8 cellular contexts compared by ENCODE assay signal in genomic region chr22:41197046-41197807, GRCh38. TPM values are rescaled to one million over a fixed set of nuclear protein-coding genes. Genes with fewer than 3 reads are reported as not detected.
DNase-seq lines count a peak whose midpoint lies in the region; ATAC-seq, FAIRE-seq and TF ChIP-seq lines count a peak whose summit lies in the region.

No MANE protein-coding gene starts in this region.

- H3K4me1 ChIP-seq in DOHH2 (ENCODE audit: control insufficient read depth, low read length) (peaks cover 16% of the 10 kb centered on the region), ovary (ENCODE audit: insufficient read depth) (peaks cover 4% of the 10 kb centered on the region), thyroid gland (peaks cover 13 to 17% of the 10 kb centered on the region in 2 donors)

- H3K9me3 ChIP-seq in DOHH2 (ENCODE audit: control insufficient read depth, insufficient read depth, low read length) (no peaks in the 10 kb centered on the region), ovary (no peaks in the 10 kb centered on the region), thyroid gland (no peaks in the 10 kb centered on the region)

- peak overlapping the region in 1 of 2 donors; percentile 56 for H3K27ac Mint-ChIP-seq in activated naive CD4-positive, alpha-beta T cell treated with anti-CD3 and anti-CD28 coated beads, Interleukin-2, amount 50 U/mL, for 72 hours

- no peaks in the 10 kb centered on the region for H4K20me1 ChIP-seq in DOHH2 (ENCODE audit: control insufficient read depth, insufficient read depth, low read depth, low read length)

- H3K9me3 Mint-ChIP-seq in activated naive CD4-positive, alpha-beta T cell treated with anti-CD3 and anti-CD28 coated beads, Interleukin-2, amount 50 U/mL, for 72 hours, result no peaks in the 10 kb centered on the region

- WGBS in ovary, 3 donors, result 0% methylated on average over 55 to 82 of the region's 82 CpGs
- 0 to 1% methylated on average over 18 to 25 of the region's 82 CpGs for WGBS in thyroid gland, 2 donors

- H3K4me2 ChIP-seq in DOHH2 (ENCODE audit: low read length), result peak overlapping the region; percentile 86

- peaks cover 3% of the 10 kb centered on the region; the same call in 1 of the 2 replicates for H3F3A ChIP-seq in DOHH2 (ENCODE audit: control insufficient read depth, insufficient read depth)

- TF ChIP-seq EP300 in ovary (IDR thresholded peaks at IDR 0.05), result no peak

- H3K27ac ChIP-seq in DOHH2 (ENCODE audit: low read depth, low read length) (peak overlapping the region; percentile 24; the same call in 1 of the 2 replicates), ovary (peak overlapping the region in 1 of 2 donors; percentile 35), thyroid gland (peak overlapping the region in 1 of 3 donors; percentile 15)

- TF ChIP-seq CTCF in DOHH2 (IDR thresholded peaks at IDR 0.05; ENCODE audit: low read depth, low read length, poor library complexity, severe bottlenecking) (no peak), ovary (IDR thresholded peaks at IDR 0.05) (peak in 1 of 3 donors; percentile 58), thyroid gland (IDR thresholded peaks at IDR 0.05) (peak in 2 of 6 experiments; percentile 14 to 16)

- no peaks in the 10 kb centered on the region for H3K79me2 ChIP-seq in DOHH2 (ENCODE audit: control insufficient read depth, low read length)

- H3K4me3 ChIP-seq in DOHH2 (ENCODE audit: low read length), result peak overlapping the region; percentile 93
- peak overlapping the region; percentile 57 for H3K4me3 ChIP-seq in ovary
- peak overlapping the region; percentile 35 to 80 (median 60) for H3K4me3 ChIP-seq in thyroid gland (replicated peaks in 1 of 3)

- H3K27me3 ChIP-seq in DOHH2 (ENCODE audit: control insufficient read depth, low read length) (peaks cover 15% of the 10 kb centered on the region), ovary (no peaks in the 10 kb centered on the region), thyroid gland (no peaks in the 10 kb centered on the region)

- TF ChIP-seq POLR2A in H54 (IDR thresholded peaks at IDR 0.05; ENCODE audit: low read depth, low read length), result no peak
- TF ChIP-seq POLR2A in ovary (IDR thresholded peaks at IDR 0.05), result no peak
- TF ChIP-seq POLR2A in thyroid gland (IDR thresholded peaks at IDR 0.05), result peak in 1 of 2 donors; percentile 51

- no peaks in the 10 kb centered on the region for H3K36me3 Mint-ChIP-seq in activated naive CD4-positive, alpha-beta T cell treated with anti-CD3 and anti-CD28 coated beads, Interleukin-2, amount 50 U/mL, for 72 hours

- peak; percentile 87 to 88 for ATAC-seq in activated naive CD4-positive, alpha-beta T cell treated with anti-CD3 and anti-CD28 coated beads, Interleukin-2, amount 50 U/mL, for 72 hours
- ATAC-seq in Right ventricle myocardium superior (ENCODE audit: poor library complexity), result peak; percentile 96

- intact Hi-C loops in Right ventricle myocardium superior (cut with DNase I), result loop anchor here (5.0 kb wide), 1 partner anchor 90 kb away; the partner anchor contains the start of gene RANGAP1
- intact Hi-C loops in ovary (cut with DNase I), result no loop called here
- intact Hi-C loops in thyroid gland (cut with DNase I), result no loop called here

- no peaks in the 10 kb centered on the region for H3K36me3 ChIP-seq in DOHH2 (ENCODE audit: control insufficient read depth, low read length)
- no peaks in the 10 kb centered on the region for H3K36me3 ChIP-seq in ovary
- no peaks in the 10 kb centered on the region for H3K36me3 ChIP-seq in thyroid gland

- no peaks in the 10 kb centered on the region for H3K9me2 ChIP-seq in DOHH2 (replicated peaks; ENCODE audit: control insufficient read depth, low read length)

- FAIRE-seq in H54 (lab: Jason Lieb, UNC), result no peak

- DNase-seq in H54 (ENCODE audit: insufficient read length, low spot score), result peak; percentile 73
- DNase-seq in M059J (ENCODE audit: low read depth), result peak; percentile 59
- DNase-seq in SKM-1 (lab: John Stamatoyannopoulos, UW; ENCODE audit: unreplicated experiment), result peak; percentile 46
- peak; percentile 85 for DNase-seq in activated naive CD4-positive, alpha-beta T cell treated with anti-CD3 and anti-CD28 coated beads, Interleukin-2, amount 50 U/mL, for 72 hours (ENCODE audit: low spot score in 2 of 2)
- peak; percentile 90 for DNase-seq in Right ventricle myocardium superior
- peak; percentile 78 to 87 (median 84) for DNase-seq in ovary
- peak; percentile 73 to 78 for DNase-seq in thyroid gland

RNA-seq across cellular contexts. Expression of gene L3MBTL2, which starts 7.9 kb away (rescaled TPM):
- total RNA-seq in M059J (2014; rRNA removed; shearing (Covaris generic)), result 15.6 and 21.6 TPM in 2 replicates
- 10 to 100 TPM; 30.5 to 34.4 TPM for total RNA-seq in activated naive CD4-positive, alpha-beta T cell treated with anti-CD3 and anti-CD28 coated beads, Interleukin-2, amount 50 U/mL, for 72 hours
- total RNA-seq in Right ventricle myocardium superior (14.9 TPM), ovary (10 to 100 TPM in 6 of 7 donors, 1 to 10 TPM in 1; 8.9 to 32.1 (median 25.6) TPM), thyroid gland (10 to 100 TPM; 17.2 to 29.2 (median 20.7) TPM)
- 10 to 100 TPM; 14.8 to 20.7 TPM for polyA plus RNA-seq in ovary

RNA-seq across cellular contexts. Expression of gene CHADL, which starts 43.5 kb away (rescaled TPM):
- not detected in 2 replicates for total RNA-seq in M059J (2014; rRNA removed; shearing (Covaris generic))
- under 1 TPM; 0.20 to 0.29 TPM for total RNA-seq in activated naive CD4-positive, alpha-beta T cell treated with anti-CD3 and anti-CD28 coated beads, Interleukin-2, amount 50 U/mL, for 72 hours
- total RNA-seq in Right ventricle myocardium superior, result 22.6 TPM
- 1 to 10 TPM; 1.7 to 6.2 (median 2.6) TPM for total RNA-seq in ovary
- 1 to 10 TPM in 1 of 2 donors, under 1 TPM in 1; 0.08 to 4.4 TPM for polyA plus RNA-seq in ovary
- total RNA-seq in thyroid gland, result 1 to 10 TPM; 4.6 to 7.5 (median 6.2) TPM
